In genomic region chr1:160374701-160375443, GRCh38 we compare ENCODE assay signal across 10 cellular contexts. TPM values are rescaled to one million over a fixed set of nuclear protein-coding genes. Genes with fewer than 3 reads are reported as not detected.
DNase-seq lines count a peak whose midpoint lies in the region; ATAC-seq and TF ChIP-seq lines count a peak whose summit lies in the region.
"Had no signal": no experiment of that assay in that cellular context is flagged by ENCODE, and none has a peak within 500 bp of the region (broad histone marks: within the 10 kb centered on the region; RNA-seq: fewer than 3 reads in every experiment).

No MANE protein-coding gene starts in this region.

- H3K27me3 ChIP-seq in WERI-Rb-1 (ENCODE audit: insufficient read depth, low read depth, severe bottlenecking) (no peaks in the 10 kb centered on the region), iPS-15b (ENCODE audit: control insufficient read depth, insufficient read depth, low read length) (no peaks in the 10 kb centered on the region)

- ATAC-seq in HG02973 (IDR thresholded peaks at IDR 0.05; ENCODE audit: unreplicated experiment) = no peak

- peak overlapping the region; percentile 87 for H3K27ac ChIP-seq in WERI-Rb-1
- H3K27ac ChIP-seq in temporal lobe (ENCODE audit: low read depth, low read length) = peak overlapping the region; percentile 75

- peaks cover 29% of the 10 kb centered on the region for H3K4me1 ChIP-seq in iPS-15b (ENCODE audit: control insufficient read depth, insufficient read depth, low read length)

- H3K9me3 ChIP-seq in WERI-Rb-1 (ENCODE audit: severe bottlenecking) (no peaks in the 10 kb centered on the region), iPS-15b (ENCODE audit: control insufficient read depth, insufficient read depth, low read length) (no peaks in the 10 kb centered on the region)
- H3K9me3 ChIP-seq: transverse colon had no signal

- peak overlapping the region; percentile 8 for H3K9ac ChIP-seq in iPS-15b (ENCODE audit: low read depth, low read length)

- TF ChIP-seq CTCF in WERI-Rb-1 (IDR thresholded peaks at IDR 0.05; ENCODE audit: low read depth, low read length) = peak; percentile 55; the same call in 1 of the 2 replicates

- peak overlapping the region; percentile 31 for H3K4me3 ChIP-seq in WERI-Rb-1 (ENCODE audit: low read depth, low read length)
- peak overlapping the region; percentile 27 for H3K4me3 ChIP-seq in iPS-15b (ENCODE audit: low read depth, low read length)
- H3K4me3 ChIP-seq: transverse colon had no signal

- H3K36me3 ChIP-seq in WERI-Rb-1 (peaks cover 8% of the 10 kb centered on the region), iPS-15b (ENCODE audit: control insufficient read depth, insufficient read depth, low read length) (no peaks in the 10 kb centered on the region)
- H3K36me3 ChIP-seq: transverse colon had no signal

- in situ Hi-C loops in ACHN (cut with HindIII; ENCODE audit: low pct_ligation_motif_present, low pct_unique_long_range_greater_than_20kb, low sequenced_read_pairs) = no loop called here

- DNase-seq in NCI-H2107 treated with DMSO at 0.1 percent for 48 hours (lab: John Stamatoyannopoulos, UW; ENCODE audit: unreplicated experiment) (peak; percentile 45), NCI-H2107 (lab: John Stamatoyannopoulos, UW) (no peak), WERI-Rb-1 (peak; percentile 97), ACHN (no peak), DMS79 treated with DMSO at 0.1 percent for 48 hours (lab: John Stamatoyannopoulos, UW) (no peak)
- DNase-seq: transverse colon had no signal

RNA-seq across cellular contexts. Expression of gene NHLH1, which starts 8.0 kb away (rescaled TPM):
- total RNA-seq in temporal lobe = 0.98 TPM
- total RNA-seq: transverse colon had no signal

RNA-seq across cellular contexts. Expression of gene VANGL2, which starts 25.5 kb away (rescaled TPM):
- total RNA-seq in temporal lobe = 19.4 TPM
- total RNA-seq: endothelial cell of umbilical vein had no signal

RNA-seq across cellular contexts. Expression of gene NCSTN, which starts 31.7 kb away (rescaled TPM):
- 72.5 TPM for total RNA-seq in temporal lobe

RNA-seq across cellular contexts. Expression of gene COPA, which starts 31.8 kb away (rescaled TPM):
- 121 TPM for total RNA-seq in temporal lobe

Comparison
In these comparisons a context has a peak if more than half of its experiments do, and no peak if none do; other contexts are left out.
1. DNase-seq: peak in NCI-H2107 treated with DMSO at 0.1 percent for 48 hours (single experiment) and WERI-Rb-1 (single experiment); none in NCI-H2107 (single experiment), ACHN (single experiment) and DMS79 treated with DMSO at 0.1 percent for 48 hours (single experiment).